ENCODE assay signal across 9 cellular contexts in the genomic region with DNA sequence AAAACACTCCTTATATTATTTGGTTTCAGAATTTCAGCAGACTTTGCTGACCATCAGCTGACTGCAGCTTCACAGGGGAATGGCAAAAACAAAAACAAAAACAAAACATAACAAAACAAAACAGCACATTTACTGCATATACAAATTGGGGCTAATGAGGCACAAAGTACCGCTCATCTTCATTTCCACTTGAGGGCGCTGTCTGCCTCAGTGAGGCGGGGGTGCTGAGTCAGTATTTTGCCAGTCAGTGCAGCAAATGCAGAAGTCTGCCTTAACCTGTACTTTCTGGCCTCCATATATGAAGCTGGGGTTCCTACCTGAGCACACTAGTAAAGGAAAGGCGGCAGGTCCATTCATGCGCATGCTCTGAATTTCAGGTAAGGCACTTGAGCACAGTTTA. TPM values are rescaled to one million over a fixed set of nuclear protein-coding genes. Genes with fewer than 3 reads are reported as not detected.
DNase-seq lines count a peak whose midpoint lies in the region; ATAC-seq and TF ChIP-seq lines count a peak whose summit lies in the region.
"Had no signal": no experiment of that assay in that cellular context is flagged by ENCODE, and none has a peak within 500 bp of the region (broad histone marks: within the 10 kb centered on the region; RNA-seq: fewer than 3 reads in every experiment).

No MANE protein-coding gene starts in this region.

- H3K9me3 Mint-ChIP-seq in activated T-helper 2 cell treated with anti-CD3 and anti-CD28 coated beads, Interferon-gamma antibody, Interleukin-2, Interleukin-4, amounts not matched to agents 10 μg/mL and 5 μg/mL and 100 μg/mL, durations not matched to agents 14 hours and 24 hours and 36 hours: no peaks in the 10 kb centered on the region
- H3K9me3 Mint-ChIP-seq: naive thymus-derived CD8-positive, alpha-beta T cell had no signal

- ATAC-seq in GM21381 (IDR thresholded peaks at IDR 0.05; ENCODE audit: unreplicated experiment) (peak; percentile 58), left lung (peak; percentile 77), HG02642 (IDR thresholded peaks at IDR 0.05; ENCODE audit: poor library complexity, unreplicated experiment) (no peak)
- ATAC-seq: naive thymus-derived CD8-positive, alpha-beta T cell had no signal

- H3K27me3 ChIP-seq in left lung (peaks cover 0 to 9% of the 10 kb centered on the region in 2 donors), thyroid gland (no peaks in the 10 kb centered on the region)

- peaks cover 21% of the 10 kb centered on the region for H3K27me3 Mint-ChIP-seq in activated T-helper 2 cell treated with anti-CD3 and anti-CD28 coated beads, Interferon-gamma antibody, Interleukin-2, Interleukin-4, amounts not matched to agents 10 μg/mL and 5 μg/mL and 100 μg/mL, durations not matched to agents 14 hours and 24 hours and 36 hours (ENCODE audit: low read depth)

- DNase-seq in COLO668 (lab: John Stamatoyannopoulos, UW; ENCODE audit: unreplicated experiment) (peak; percentile 36), NCI-H748 treated with DMSO at 0.1 percent for 48 hours (lab: John Stamatoyannopoulos, UW) (peak; percentile 4), left lung (no peak), NCI-H2171 treated with DMSO at 0.1 percent for 48 hours (lab: John Stamatoyannopoulos, UW) (no peak), thyroid gland (no peak)
- DNase-seq in activated T-helper 2 cell treated with anti-CD3 and anti-CD28 coated beads, Interferon-gamma antibody, Interleukin-2, Interleukin-4, amounts not matched to agents 10 μg/mL and 5 μg/mL and 100 μg/mL, durations not matched to agents 14 hours and 24 hours and 36 hours (ENCODE audit: low spot score): peak; percentile 55

- H3K4me3 Mint-ChIP-seq in activated T-helper 2 cell treated with anti-CD3 and anti-CD28 coated beads, Interferon-gamma antibody, Interleukin-2, Interleukin-4, amounts not matched to agents 10 μg/mL and 5 μg/mL and 100 μg/mL, durations not matched to agents 14 hours and 24 hours and 36 hours (ENCODE audit: low read depth): no peak overlapping the region
- H3K4me3 Mint-ChIP-seq: naive thymus-derived CD8-positive, alpha-beta T cell had no signal

- peak; percentile 11 to 27 for TF ChIP-seq CTCF in left lung (IDR thresholded peaks at IDR 0.05)
- peak in 2 of 6 experiments; percentile 14 to 18 for TF ChIP-seq CTCF in thyroid gland (IDR thresholded peaks at IDR 0.05)

- no peaks in the 10 kb centered on the region for H3K4me1 ChIP-seq in left lung
- H3K4me1 ChIP-seq in thyroid gland: no peaks in the 10 kb centered on the region

- peaks cover 8% of the 10 kb centered on the region for H3K4me1 Mint-ChIP-seq in activated T-helper 2 cell treated with anti-CD3 and anti-CD28 coated beads, Interferon-gamma antibody, Interleukin-2, Interleukin-4, amounts not matched to agents 10 μg/mL and 5 μg/mL and 100 μg/mL, durations not matched to agents 14 hours and 24 hours and 36 hours (ENCODE audit: low read depth)

- no peak overlapping the region for H3K27ac Mint-ChIP-seq in activated T-helper 2 cell treated with anti-CD3 and anti-CD28 coated beads, Interferon-gamma antibody, Interleukin-2, Interleukin-4, amounts not matched to agents 10 μg/mL and 5 μg/mL and 100 μg/mL, durations not matched to agents 14 hours and 24 hours and 36 hours

- no peak overlapping the region for H3K27ac ChIP-seq in left lung
- H3K27ac ChIP-seq in thyroid gland: no peak overlapping the region

- H3K36me3 Mint-ChIP-seq in activated T-helper 2 cell treated with anti-CD3 and anti-CD28 coated beads, Interferon-gamma antibody, Interleukin-2, Interleukin-4, amounts not matched to agents 10 μg/mL and 5 μg/mL and 100 μg/mL, durations not matched to agents 14 hours and 24 hours and 36 hours (ENCODE audit: low read depth): no peaks in the 10 kb centered on the region
- H3K36me3 Mint-ChIP-seq: naive thymus-derived CD8-positive, alpha-beta T cell had no signal

- TF ChIP-seq POLR2A in thyroid gland (IDR thresholded peaks at IDR 0.05): no peak

- H3K36me3 ChIP-seq in left lung (no peaks in the 10 kb centered on the region), thyroid gland (no peaks in the 10 kb centered on the region)

- WGBS in thyroid gland, 2 donors: 43 to 48% methylated on average over 5 of the region's 5 CpGs

- intact Hi-C loops in activated T-helper 2 cell treated with anti-CD3 and anti-CD28 coated beads, Interferon-gamma antibody, Interleukin-2, Interleukin-4, amounts not matched to agents 10 μg/mL and 5 μg/mL and 100 μg/mL, durations not matched to agents 14 hours and 24 hours and 36 hours (cut with micrococcal nuclease): loop anchor here (1.0 kb wide), 2 partner anchors 9 to 297 kb away; no protein-coding TSS in a partner anchor
- intact Hi-C loops in left lung (cut with DNase I): no loop called here
- intact Hi-C loops in thyroid gland (cut with DNase I): no loop called here

- no peak overlapping the region for H3K4me3 ChIP-seq in left lung
- no peak overlapping the region for H3K4me3 ChIP-seq in thyroid gland (replicated peaks in 1 of 3)

- H3K9me3 ChIP-seq in left lung (no peaks in the 10 kb centered on the region), thyroid gland (no peaks in the 10 kb centered on the region)

RNA-seq across cellular contexts. Expression of gene DYNLRB2, which starts 13.5 kb away (rescaled TPM):
- total RNA-seq in activated T-helper 2 cell treated with anti-CD3 and anti-CD28 coated beads, Interferon-gamma antibody, Interleukin-2, Interleukin-4, amounts not matched to agents 10 μg/mL and 5 μg/mL and 100 μg/mL, durations not matched to agents 14 hours and 24 hours and 36 hours: not detected in 2 replicates
- 1 to 10 TPM in 1 of 2 donors, not detected in 1; 5.3 TPM for total RNA-seq in left lung
- total RNA-seq in thyroid gland: 10 to 100 TPM in 1 of 4 donors, 1 to 10 TPM in 2, not detected in 1; 6.4 to 11.6 (median 6.7) TPM

Comparison
In these comparisons a context has a peak if more than half of its experiments do, and no peak if none do; other contexts are left out.
1. DNase-seq: peak in COLO668 (single experiment), NCI-H748 treated with DMSO at 0.1 percent for 48 hours (single experiment) and activated T-helper 2 cell treated with anti-CD3 and anti-CD28 coated beads, Interferon-gamma antibody, Interleukin-2, Interleukin-4, amounts not matched to agents 10 μg/mL and 5 μg/mL and 100 μg/mL, durations not matched to agents 14 hours and 24 hours and 36 hours (single experiment); none in left lung (0 of 2), NCI-H2171 treated with DMSO at 0.1 percent for 48 hours (single experiment) and thyroid gland (0 of 2).